ENCODE assay signal across 1 cellular context in the genomic region with DNA sequence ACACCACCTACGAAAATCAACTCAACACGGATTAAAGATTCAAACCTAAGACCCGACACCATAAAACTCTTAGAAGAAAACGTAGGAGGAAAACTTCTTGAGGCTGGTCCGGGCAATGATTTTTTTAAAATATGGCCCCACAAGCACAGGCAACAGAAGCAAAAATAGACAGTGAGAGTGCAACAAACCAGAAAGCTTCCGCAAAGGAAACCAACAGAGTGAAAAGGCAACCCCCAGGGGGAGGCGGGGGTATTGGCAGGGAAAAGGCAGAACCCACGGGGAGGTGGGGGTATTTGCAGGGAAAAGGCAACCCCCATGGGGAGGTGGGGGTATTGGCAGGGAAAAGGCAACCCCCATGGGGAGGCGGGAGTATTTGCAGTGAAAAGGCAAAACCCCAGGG.
TF ChIP-seq lines count a peak whose summit lies in the region.

No MANE protein-coding gene starts in this region.

TF ChIP-seq in GM23338, 12 proteins besides CTCF, POLR2A, EP300 and RAD21 (continued from another document):
- TF ChIP-seq ZNF462 (CRISPR knock-in tag; IDR thresholded peaks at IDR 0.05) (no peak), POLR2AphosphoS5 (IDR thresholded peaks at IDR 0.05; ENCODE audit: low read depth) (no peak), NANOG (IDR thresholded peaks at IDR 0.05; ENCODE audit: borderline replicate concordance) (no peak), ZNF114 (CRISPR knock-in tag; IDR thresholded peaks at IDR 0.05) (no peak), EZH2 (IDR thresholded peaks at IDR 0.05; ENCODE audit: low read depth, unreplicated experiment) (no peak), STAT1 (IDR thresholded peaks at IDR 0.05; ENCODE audit: unreplicated experiment) (no peak), REST (IDR thresholded peaks at IDR 0.05; ENCODE audit: unreplicated experiment) (no peak), EZH2phosphoT487 (IDR thresholded peaks at IDR 0.05; ENCODE audit: unreplicated experiment) (no peak)
- TF ChIP-seq, protein P1, sequence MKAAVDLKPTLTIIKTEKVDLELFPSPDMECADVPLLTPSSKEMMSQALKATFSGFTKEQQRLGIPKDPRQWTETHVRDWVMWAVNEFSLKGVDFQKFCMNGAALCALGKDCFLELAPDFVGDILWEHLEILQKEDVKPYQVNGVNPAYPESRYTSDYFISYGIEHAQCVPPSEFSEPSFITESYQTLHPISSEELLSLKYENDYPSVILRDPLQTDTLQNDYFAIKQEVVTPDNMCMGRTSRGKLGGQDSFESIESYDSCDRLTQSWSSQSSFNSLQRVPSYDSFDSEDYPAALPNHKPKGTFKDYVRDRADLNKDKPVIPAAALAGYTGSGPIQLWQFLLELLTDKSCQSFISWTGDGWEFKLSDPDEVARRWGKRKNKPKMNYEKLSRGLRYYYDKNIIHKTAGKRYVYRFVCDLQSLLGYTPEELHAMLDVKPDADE (IDR thresholded peaks at IDR 0.05): no peak
